1 cellular context compared by ENCODE assay signal in genomic region chr15:95170587-95171380, GRCh38.
TF ChIP-seq lines count a peak whose summit lies in the region.

No MANE protein-coding gene starts in this region.

TF ChIP-seq in K562, 482 proteins besides CTCF, POLR2A, EP300 and RAD21 (continued from another document and continues in another):
- TF ChIP-seq CREB3 (tag; conservative IDR thresholded peaks at IDR 0.05; ENCODE audit: low read depth) = 0 out of 2 replicates have a peak, but pooled peaks have one; percentile 9
- 0 out of 2 replicates have a peak, but pooled peaks have one; percentile 53 for TF ChIP-seq ZKSCAN1 (IDR thresholded peaks at IDR 0.05; ENCODE audit: low read depth, low read length)
- TF ChIP-seq ZNF511 (CRISPR knock-in tag; IDR thresholded peaks at IDR 0.05) = no peak
- no peak for TF ChIP-seq FOXA3 (CRISPR knock-in tag; conservative IDR thresholded peaks at IDR 0.05 in 1 of 2, IDR thresholded peaks at IDR 0.05 in 1 of 2)
- no peak for TF ChIP-seq ZNF717 (CRISPR knock-in tag; IDR thresholded peaks at IDR 0.05)
- TF ChIP-seq ZNF143 (CRISPR knock-in tag; IDR thresholded peaks at IDR 0.05) = no peak
- no peak for TF ChIP-seq NKRF (IDR thresholded peaks at IDR 0.05; ENCODE audit: borderline replicate concordance)
- no peak for TF ChIP-seq STAT6 (CRISPR knock-in tag; IDR thresholded peaks at IDR 0.05)
- no peak for TF ChIP-seq ATF2 (CRISPR knock-in tag; IDR thresholded peaks at IDR 0.05)
- TF ChIP-seq CBX2 (IDR thresholded peaks at IDR 0.05; ENCODE audit: insufficient read depth, low read length, poor library complexity, severe bottlenecking) = no peak
- TF ChIP-seq CEBPZ (IDR thresholded peaks at IDR 0.05; ENCODE audit: borderline replicate concordance, low read depth, low read length) = no peak
- TF ChIP-seq THRAP3 (IDR thresholded peaks at IDR 0.05; ENCODE audit: borderline replicate concordance) = no peak
- TF ChIP-seq MCM2 (IDR thresholded peaks at IDR 0.05; ENCODE audit: low read depth) = no peak
- TF ChIP-seq ZNF644 (tag; IDR thresholded peaks at IDR 0.05; ENCODE audit: low read depth) = peak; percentile 72; the same call in 1 of the 2 replicates
- no peak for TF ChIP-seq PBX2 (CRISPR knock-in tag; IDR thresholded peaks at IDR 0.05; ENCODE audit: low read depth)
- peak; percentile 73 for TF ChIP-seq PBX2 (tag; conservative IDR thresholded peaks at IDR 0.05; ENCODE audit: low read depth)
- 0 out of 2 replicates have a peak, but pooled peaks have one; percentile 20 for TF ChIP-seq GABPA (tag; conservative IDR thresholded peaks at IDR 0.05; ENCODE audit: low read depth)
- TF ChIP-seq MEIS2 (IDR thresholded peaks at IDR 0.05; ENCODE audit: partially characterized antibody) = peak; percentile 89
- TF ChIP-seq ZEB2 (IDR thresholded peaks at IDR 0.05) = no peak
- peak; percentile 86 for TF ChIP-seq SPI1 (IDR thresholded peaks at IDR 0.05; ENCODE audit: borderline replicate concordance, low read depth, low read length)
- TF ChIP-seq ARNT (IDR thresholded peaks at IDR 0.05) = peak in 1 of 2 experiments; percentile 82; a peak in 1 of 4 replicates
- no peak for TF ChIP-seq CBX1 (IDR thresholded peaks at IDR 0.05; ENCODE audit: low read depth)
- peak; percentile 29 for TF ChIP-seq PKNOX1 (IDR thresholded peaks at IDR 0.05)
- TF ChIP-seq MTA3 (IDR thresholded peaks at IDR 0.05; ENCODE audit: borderline replicate concordance) = peak; percentile 59; the same call in 1 of the 2 replicates
- TF ChIP-seq TBL1XR1 (IDR thresholded peaks at IDR 0.05; ENCODE audit: low read length in 2 of 2) = peak; percentile 87 to 96
- no peak for TF ChIP-seq ATF4 (CRISPR knock-in tag; IDR thresholded peaks at IDR 0.05)
- no peak for TF ChIP-seq ELK3 (CRISPR knock-in tag; IDR thresholded peaks at IDR 0.05)
- TF ChIP-seq DLX4 (CRISPR knock-in tag; IDR thresholded peaks at IDR 0.05) = no peak
- TF ChIP-seq PATZ1 (CRISPR knock-in tag; IDR thresholded peaks at IDR 0.05; ENCODE audit: borderline replicate concordance) = no peak
- TF ChIP-seq OTX1 (CRISPR knock-in tag; IDR thresholded peaks at IDR 0.05) = no peak
- TF ChIP-seq ZNF395 (CRISPR knock-in tag; IDR thresholded peaks at IDR 0.05) = peak; percentile 52
- TF ChIP-seq ZKSCAN8 (CRISPR knock-in tag; IDR thresholded peaks at IDR 0.05) = 0 out of 2 replicates have a peak, but pooled peaks have one; percentile 32
- peak; percentile 67 for TF ChIP-seq HDAC2 (IDR thresholded peaks at IDR 0.05)
- 0 out of 2 replicates have a peak, but pooled peaks have one; percentile 19 for TF ChIP-seq FOXJ2 (tag; IDR thresholded peaks at IDR 0.05)
- TF ChIP-seq FIP1L1 (IDR thresholded peaks at IDR 0.05; ENCODE audit: low read depth, low read length, poor library complexity, severe bottlenecking) = no peak
- TF ChIP-seq SMARCE1 (IDR thresholded peaks at IDR 0.05) = peak; percentile 92
